8 cellular contexts compared by ENCODE assay signal in genomic region chr7:30322656-30323355, GRCh38. TPM values are rescaled to one million over a fixed set of nuclear protein-coding genes. Genes with fewer than 3 reads are reported as not detected.
DNase-seq lines count a peak whose midpoint lies in the region; ATAC-seq and TF ChIP-seq lines count a peak whose summit lies in the region.

No MANE protein-coding gene starts in this region.

- DNase-seq in CD8-positive, alpha-beta memory T cell = peak in 1 of 5 donors; percentile 24
- DNase-seq in suprapubic skin (ENCODE audit: low spot score in 2 of 2) (no peak), ACHN (no peak)
- no peak for DNase-seq in activated effector memory CD4-positive, alpha-beta T cell treated with anti-CD3 and anti-CD28 coated beads, Interleukin-2, amount 50 U/mL, for 16 hours
- DNase-seq in stimulated activated CD4-positive, alpha-beta T cell treated with anti-CD3 and anti-CD28 coated beads, Interleukin-2, amount 100 ng/mL, for 24 hours = no peak

- H3K9me3 Mint-ChIP-seq in CD8-positive, alpha-beta memory T cell = no peaks in the 10 kb centered on the region

- no peak for TF ChIP-seq CTCF in suprapubic skin (IDR thresholded peaks at IDR 0.05)

- H3K4me1 ChIP-seq in CD8-positive, alpha-beta memory T cell (ENCODE audit: insufficient read depth, low read length) = peaks cover 33% of the 10 kb centered on the region
- H3K4me1 ChIP-seq in endocrine pancreas (ENCODE audit: control insufficient read depth, insufficient read depth, low read length) = peaks cover 8% of the 10 kb centered on the region
- H3K4me1 ChIP-seq in suprapubic skin = peaks cover 46% of the 10 kb centered on the region

- no peaks in the 10 kb centered on the region for H3K27me3 Mint-ChIP-seq in CD8-positive, alpha-beta memory T cell

- H3K27ac Mint-ChIP-seq in CD8-positive, alpha-beta memory T cell = peak overlapping the region; percentile 96 to 99 (median 98)

- H3K4me1 Mint-ChIP-seq in CD8-positive, alpha-beta memory T cell = peaks cover 71 to 90% (median 85%) of the 10 kb centered on the region in 3 donors

- POLR2A ChIA-PET in CD8-positive, alpha-beta memory T cell (lab: Charles Lee) = interaction anchor here (0.5 to 1.7 kb wide), 9 partner anchors 8 to 160 kb away, joined by 3 to 19 read pairs (median 4); partner anchors contain the start of genes NOD1 and ZNRF2

- CTCF ChIA-PET in CD8-positive, alpha-beta memory T cell (lab: Charles Lee) = interaction anchor here (0.7 to 2.0 kb wide), 10 partner anchors 9 to 90 kb away, joined by 3 to 9 read pairs (median 3); no protein-coding TSS in a partner anchor

- TF ChIP-seq POLR2A in suprapubic skin (IDR thresholded peaks at IDR 0.05) = no peak

- peaks cover 3 to 25% (median 14%) of the 10 kb centered on the region in 3 donors for H3K36me3 Mint-ChIP-seq in CD8-positive, alpha-beta memory T cell

- no peaks in the 10 kb centered on the region for H3K36me3 ChIP-seq in CD8-positive, alpha-beta memory T cell (ENCODE audit: insufficient read depth, low read length)
- H3K36me3 ChIP-seq in endocrine pancreas (ENCODE audit: control insufficient read depth, insufficient read depth, low read length) (no peaks in the 10 kb centered on the region), suprapubic skin (peaks cover 3% of the 10 kb centered on the region)

- H3K27me3 ChIP-seq in CD8-positive, alpha-beta memory T cell (ENCODE audit: insufficient read depth, low read length, poor library complexity, severe bottlenecking) = no peaks in the 10 kb centered on the region
- H3K27me3 ChIP-seq in endocrine pancreas (ENCODE audit: control insufficient read depth, insufficient read depth, low read length) (no peaks in the 10 kb centered on the region), suprapubic skin (no peaks in the 10 kb centered on the region)

- H3K9ac ChIP-seq in endocrine pancreas (ENCODE audit: control insufficient read depth, insufficient read depth, low read length) = no peak overlapping the region

- peak overlapping the region; percentile 80 to 90 (median 88) for H3K4me3 Mint-ChIP-seq in CD8-positive, alpha-beta memory T cell

- peak overlapping the region; percentile 41 for H3K27ac ChIP-seq in CD8-positive, alpha-beta memory T cell (ENCODE audit: low read depth, low read length)
- peak overlapping the region; percentile 49 for H3K27ac ChIP-seq in suprapubic skin

- in situ Hi-C loops in ACHN (cut with HindIII; ENCODE audit: low pct_ligation_motif_present, low pct_unique_long_range_greater_than_20kb, low sequenced_read_pairs) = no loop called here

- TF ChIP-seq EP300 in suprapubic skin (IDR thresholded peaks at IDR 0.05) = no peak

- ATAC-seq in GM21360 (IDR thresholded peaks at IDR 0.05; ENCODE audit: unreplicated experiment) = peak; percentile 33
- ATAC-seq in HG03520 (IDR thresholded peaks at IDR 0.05; ENCODE audit: unreplicated experiment) = peak; percentile 59

- no peaks in the 10 kb centered on the region for H3K9me3 ChIP-seq in CD8-positive, alpha-beta memory T cell (ENCODE audit: low read length)
- H3K9me3 ChIP-seq in endocrine pancreas (ENCODE audit: control insufficient read depth, low read length) = no peaks in the 10 kb centered on the region
- no peaks in the 10 kb centered on the region for H3K9me3 ChIP-seq in suprapubic skin

- 47% methylated on average over 2 of the region's 2 CpGs for WGBS in suprapubic skin

- peak overlapping the region; percentile 23 for H3K4me3 ChIP-seq in CD8-positive, alpha-beta memory T cell (ENCODE audit: low read length)
- H3K4me3 ChIP-seq in endocrine pancreas (ENCODE audit: control insufficient read depth, insufficient read depth, low read length) (peak overlapping the region; percentile 54), suprapubic skin (peak overlapping the region; percentile 26)

RNA-seq across cellular contexts. Expression of gene ZNRF2, which starts 38.4 kb away (rescaled TPM):
- 10 to 100 TPM; 12.4 to 13.6 TPM for total RNA-seq in CD8-positive, alpha-beta memory T cell
- polyA plus RNA-seq in CD8-positive, alpha-beta memory T cell = 4.2 TPM
- total RNA-seq in suprapubic skin = 10 to 100 TPM; 23.8 to 39.3 (median 34.6) TPM
